ENCODE assay signal across 1 cellular context in the genomic region with DNA sequence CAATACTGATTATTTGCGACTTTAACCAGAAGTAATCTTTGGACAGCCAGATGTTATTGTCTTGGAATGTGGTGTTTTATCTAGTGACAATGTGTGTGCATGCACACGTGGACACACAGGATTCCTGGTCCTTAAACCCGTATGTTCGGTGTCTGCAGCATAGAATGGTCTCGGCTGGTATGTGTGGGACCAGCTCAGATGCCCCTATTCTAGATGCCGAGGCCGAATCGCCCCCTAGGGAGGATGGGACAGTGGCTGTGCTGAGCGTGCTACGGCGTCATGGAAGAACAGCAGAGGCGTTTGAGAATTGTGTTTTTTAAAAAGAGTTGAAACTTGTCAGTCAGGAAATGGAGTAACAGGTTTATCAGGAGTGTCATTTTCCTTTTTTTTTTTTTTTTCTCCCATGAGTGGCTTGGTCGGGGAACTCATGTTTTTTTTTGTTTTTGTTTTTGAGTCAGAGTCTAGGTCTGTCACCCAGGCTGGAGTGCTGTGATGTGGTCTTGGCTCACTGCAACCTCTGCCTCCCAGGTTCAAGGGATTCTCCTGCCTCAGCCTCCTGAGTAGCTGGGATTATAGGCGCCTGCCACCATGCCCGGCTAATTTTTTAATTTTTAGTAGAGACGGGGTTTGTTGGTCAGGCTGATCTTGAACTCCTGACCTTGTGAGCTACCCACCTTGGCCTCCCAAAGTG.
TF ChIP-seq lines count a peak whose summit lies in the region.

No MANE protein-coding gene starts in this region.

TF ChIP-seq in GM23338, 12 proteins besides CTCF, POLR2A, EP300 and RAD21 (continued from another document):
- TF ChIP-seq, protein P1, sequence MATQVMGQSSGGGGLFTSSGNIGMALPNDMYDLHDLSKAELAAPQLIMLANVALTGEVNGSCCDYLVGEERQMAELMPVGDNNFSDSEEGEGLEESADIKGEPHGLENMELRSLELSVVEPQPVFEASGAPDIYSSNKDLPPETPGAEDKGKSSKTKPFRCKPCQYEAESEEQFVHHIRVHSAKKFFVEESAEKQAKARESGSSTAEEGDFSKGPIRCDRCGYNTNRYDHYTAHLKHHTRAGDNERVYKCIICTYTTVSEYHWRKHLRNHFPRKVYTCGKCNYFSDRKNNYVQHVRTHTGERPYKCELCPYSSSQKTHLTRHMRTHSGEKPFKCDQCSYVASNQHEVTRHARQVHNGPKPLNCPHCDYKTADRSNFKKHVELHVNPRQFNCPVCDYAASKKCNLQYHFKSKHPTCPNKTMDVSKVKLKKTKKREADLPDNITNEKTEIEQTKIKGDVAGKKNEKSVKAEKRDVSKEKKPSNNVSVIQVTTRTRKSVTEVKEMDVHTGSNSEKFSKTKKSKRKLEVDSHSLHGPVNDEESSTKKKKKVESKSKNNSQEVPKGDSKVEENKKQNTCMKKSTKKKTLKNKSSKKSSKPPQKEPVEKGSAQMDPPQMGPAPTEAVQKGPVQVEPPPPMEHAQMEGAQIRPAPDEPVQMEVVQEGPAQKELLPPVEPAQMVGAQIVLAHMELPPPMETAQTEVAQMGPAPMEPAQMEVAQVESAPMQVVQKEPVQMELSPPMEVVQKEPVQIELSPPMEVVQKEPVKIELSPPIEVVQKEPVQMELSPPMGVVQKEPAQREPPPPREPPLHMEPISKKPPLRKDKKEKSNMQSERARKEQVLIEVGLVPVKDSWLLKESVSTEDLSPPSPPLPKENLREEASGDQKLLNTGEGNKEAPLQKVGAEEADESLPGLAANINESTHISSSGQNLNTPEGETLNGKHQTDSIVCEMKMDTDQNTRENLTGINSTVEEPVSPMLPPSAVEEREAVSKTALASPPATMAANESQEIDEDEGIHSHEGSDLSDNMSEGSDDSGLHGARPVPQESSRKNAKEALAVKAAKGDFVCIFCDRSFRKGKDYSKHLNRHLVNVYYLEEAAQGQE (IDR thresholded peaks at IDR 0.05; ENCODE audit: unreplicated experiment) = no peak
- no peak for TF ChIP-seq ZNF331 (CRISPR knock-in tag; IDR thresholded peaks at IDR 0.05; ENCODE audit: low read depth)
